Comparison of ENCODE assay signal across 8 cellular contexts in genomic region chr6:53547815-53548496, GRCh38. TPM values are rescaled to one million over a fixed set of nuclear protein-coding genes. Genes with fewer than 3 reads are reported as not detected.
DNase-seq lines count a peak whose midpoint lies in the region; ATAC-seq, FAIRE-seq and TF ChIP-seq lines count a peak whose summit lies in the region.

No MANE protein-coding gene starts in this region.

- H3K4me1 ChIP-seq in pancreas: peaks cover 3 to 8% (median 6%) of the 10 kb centered on the region in 3 donors
- H3K4me1 ChIP-seq in tibial artery: peaks cover 0 to 32% (median 17%) of the 10 kb centered on the region in 4 donors

- H3K4me3 ChIP-seq in pancreas (peak overlapping the region; percentile 33 to 66 (median 54)), tibial artery (peak overlapping the region; percentile 57 to 65)

- peaks cover 2% of the 10 kb centered on the region for H3K36me3 Mint-ChIP-seq in activated naive CD8-positive, alpha-beta T cell treated with anti-CD3 and anti-CD28 coated beads, Interleukin-2, amount 10 ng/mL, durations not matched to agents 7 days and 5 days

- H3K9me3 ChIP-seq in pancreas (no peaks in the 10 kb centered on the region), tibial artery (no peaks in the 10 kb centered on the region)

- DNase-seq in NCI-H1105 (lab: John Stamatoyannopoulos, UW) (peak; percentile 63), SKM-1 (lab: John Stamatoyannopoulos, UW; ENCODE audit: unreplicated experiment) (peak; percentile 92), Right ventricle myocardium superior (peak; percentile 99), pancreas (peak; percentile 96 to 98 (median 98)), tibial artery (peak; percentile 98 to 99)
- DNase-seq in activated naive CD8-positive, alpha-beta T cell treated with anti-CD3 and anti-CD28 coated beads, Interleukin-2, amount 10 ng/mL, durations not matched to agents 7 days and 5 days: peak; percentile 93

- H3K9me3 Mint-ChIP-seq in activated naive CD8-positive, alpha-beta T cell treated with anti-CD3 and anti-CD28 coated beads, Interleukin-2, amount 10 ng/mL, durations not matched to agents 7 days and 5 days: no peaks in the 10 kb centered on the region

- ATAC-seq in HG02623 (IDR thresholded peaks at IDR 0.05; ENCODE audit: unreplicated experiment) (peak; percentile 66), Right ventricle myocardium superior (ENCODE audit: poor library complexity) (peak; percentile 95), pancreas (peak; percentile 81 to 91 (median 84))
- peak; percentile 90 for ATAC-seq in activated naive CD8-positive, alpha-beta T cell treated with anti-CD3 and anti-CD28 coated beads, Interleukin-2, amount 10 ng/mL, durations not matched to agents 7 days and 5 days (ENCODE audit: low read depth)

- H3K27me3 Mint-ChIP-seq in activated naive CD8-positive, alpha-beta T cell treated with anti-CD3 and anti-CD28 coated beads, Interleukin-2, amount 10 ng/mL, durations not matched to agents 7 days and 5 days: peaks cover 12% of the 10 kb centered on the region

- H3K27me3 ChIP-seq in pancreas (no peaks in the 10 kb centered on the region), tibial artery (no peaks in the 10 kb centered on the region)

- no peak for FAIRE-seq in pancreas (lab: Jason Lieb, UNC)

- H3K36me3 ChIP-seq in pancreas (no peaks in the 10 kb centered on the region), tibial artery (no peaks in the 10 kb centered on the region)

- TF ChIP-seq CTCF in pancreas (IDR thresholded peaks at IDR 0.05): no peak
- peak in 1 of 2 experiments; percentile 23 for TF ChIP-seq CTCF in tibial artery (IDR thresholded peaks at IDR 0.05)

- peak overlapping the region; percentile 91 for H3K4me3 Mint-ChIP-seq in activated naive CD8-positive, alpha-beta T cell treated with anti-CD3 and anti-CD28 coated beads, Interleukin-2, amount 10 ng/mL, durations not matched to agents 7 days and 5 days

- H3K27ac ChIP-seq in pancreas (peak overlapping the region; percentile 64 to 82 (median 74)), tibial artery (peak overlapping the region; percentile 86 to 97)

- H3K4me1 Mint-ChIP-seq in activated naive CD8-positive, alpha-beta T cell treated with anti-CD3 and anti-CD28 coated beads, Interleukin-2, amount 10 ng/mL, durations not matched to agents 7 days and 5 days: peaks cover 33% of the 10 kb centered on the region

- peak overlapping the region; percentile 61 for H3K27ac Mint-ChIP-seq in activated naive CD8-positive, alpha-beta T cell treated with anti-CD3 and anti-CD28 coated beads, Interleukin-2, amount 10 ng/mL, durations not matched to agents 7 days and 5 days

- TF ChIP-seq POLR2A in GM10847 (IDR thresholded peaks at IDR 0.05; ENCODE audit: extremely low read depth, insufficient read length): peak; percentile 35

- intact Hi-C loops in Right ventricle myocardium superior (cut with DNase I) (loop anchor here (5.0 kb wide), 1 partner anchor 99 kb away; no protein-coding TSS in a partner anchor), pancreas (cut with DNase I) (no loop called here), tibial artery (cut with DNase I; ENCODE audit: low total_unique reads) (loop anchor here (5.0 kb wide), 1 partner anchor 249 kb away; the partner anchor contains the start of gene LRRC1)

- POLR2A ChIA-PET in activated naive CD8-positive, alpha-beta T cell treated with anti-CD3 and anti-CD28 coated beads, Interleukin-2, amount 10 ng/mL, durations not matched to agents 7 days and 5 days (lab: Charles Lee): interaction anchor here (0.5 to 1.5 kb wide), 7 partner anchors 10 to 360 kb away, joined by 3 to 6 read pairs (median 3); partner anchors contain the start of gene ELOVL5

- 0% methylated on average over 55 to 57 of the region's 57 CpGs for WGBS in pancreas, 2 donors

RNA-seq across cellular contexts. Expression of gene GCLC, which starts 3.1 kb away (rescaled TPM):
- 10 to 100 TPM; 32.2 to 33.7 TPM for total RNA-seq in activated naive CD8-positive, alpha-beta T cell treated with anti-CD3 and anti-CD28 coated beads, Interleukin-2, amount 10 ng/mL, durations not matched to agents 7 days and 5 days
- 26.6 TPM for total RNA-seq in Right ventricle myocardium superior
- total RNA-seq in pancreas: 10 to 100 TPM; 10.0 to 29.5 (median 18.0) TPM
- polyA plus RNA-seq in pancreas: 10 to 100 TPM in 1 of 2 donors, 1 to 10 TPM in 1; 5.9 to 10.4 TPM

Comparison
In these comparisons a context has a peak if more than half of its experiments do, and no peak if none do; other contexts are left out.
1. Peak in every context shown above with its lines: DNase-seq, ATAC-seq, H3K4me3 ChIP-seq and H3K27ac ChIP-seq.
2. intact Hi-C loops: an anchor here in Right ventricle myocardium superior (5.0 kb wide) and tibial artery (5.0 kb wide); none called in pancreas.